7 cellular contexts compared by ENCODE assay signal in genomic region chr12:123388948-123389559, GRCh38. TPM values are rescaled to one million over a fixed set of nuclear protein-coding genes. Genes with fewer than 3 reads are reported as not detected.
DNase-seq lines count a peak whose midpoint lies in the region; ATAC-seq, FAIRE-seq and TF ChIP-seq lines count a peak whose summit lies in the region.

No MANE protein-coding gene starts in this region.

- H3K4me3 ChIP-seq in HL-60 (replicated peaks; ENCODE audit: insufficient read depth, low read length) = peak overlapping the region; percentile 64
- H3K4me3 ChIP-seq in esophagus muscularis mucosa = peak overlapping the region; percentile 77 to 88 (median 77)
- H3K4me3 ChIP-seq in skeletal muscle cell (ENCODE audit: low read depth, low read length) = peak overlapping the region; percentile 66

- ATAC-seq in GM18867 (IDR thresholded peaks at IDR 0.05; ENCODE audit: unreplicated experiment) = peak; percentile 20

- intact Hi-C loops in esophagus muscularis mucosa (cut with DNase I) = no loop called here

- DNase-seq in HL-60 (ENCODE audit: low read depth in 1 of 2, low spot score in 1 of 2) = no peak
- no peak for DNase-seq in esophagus muscularis mucosa (ENCODE audit: extremely low spot score)
- no peak for DNase-seq in skeletal muscle cell (ENCODE audit: low read depth)
- DNase-seq in NCI-H2196 (lab: John Stamatoyannopoulos, UW; ENCODE audit: unreplicated experiment) = no peak
- DNase-seq in GM19239 (ENCODE audit: insufficient read length, low spot score) = no peak
- no peak for DNase-seq in RKO (ENCODE audit: low spot score)

- WGBS in esophagus muscularis mucosa = no CpG with 5 or more reads among the region's 102 CpGs

- H3K4me1 ChIP-seq in esophagus muscularis mucosa = peaks cover 46 to 73% (median 69%) of the 10 kb centered on the region in 4 donors

- no peak for TF ChIP-seq EP300 in esophagus muscularis mucosa (IDR thresholded peaks at IDR 0.05)

- no peak for FAIRE-seq in GM19239 (lab: Jason Lieb, UNC)

- no peaks in the 10 kb centered on the region for H3K27me3 ChIP-seq in HL-60 (ENCODE audit: insufficient read depth, poor library complexity, severe bottlenecking)
- no peaks in the 10 kb centered on the region for H3K27me3 ChIP-seq in esophagus muscularis mucosa

- no peak for TF ChIP-seq POLR2A in esophagus muscularis mucosa (IDR thresholded peaks at IDR 0.05; ENCODE audit: low read depth)

- H3K27ac ChIP-seq in HL-60 (replicated peaks) = no peak overlapping the region
- H3K27ac ChIP-seq in esophagus muscularis mucosa (replicated peaks in 1 of 4) = peak overlapping the region; percentile 89 to 96 (median 92)

- H3K36me3 ChIP-seq in esophagus muscularis mucosa = peaks cover 20 to 35% (median 29%) of the 10 kb centered on the region in 4 donors

- TF ChIP-seq CTCF in HL-60 (IDR thresholded peaks at IDR 0.05; ENCODE audit: insufficient read depth, low read length) = no peak
- TF ChIP-seq CTCF in esophagus muscularis mucosa (IDR thresholded peaks at IDR 0.05) = no peak

- no peaks in the 10 kb centered on the region for H3K9me3 ChIP-seq in esophagus muscularis mucosa

RNA-seq across cellular contexts. Expression of gene KMT5A, which starts 5.1 kb away (rescaled TPM):
- total RNA-seq in esophagus muscularis mucosa = 100 to 1,000 TPM in 1 of 4 donors, 10 to 100 TPM in 3; 49.4 to 106 (median 70.2) TPM

RNA-seq across cellular contexts. Expression of gene SBNO1, which starts 24.4 kb away (rescaled TPM):
- total RNA-seq in esophagus muscularis mucosa = 10 to 100 TPM; 26.7 to 31.8 (median 29.9) TPM

RNA-seq across cellular contexts. Expression of gene RILPL2, which starts 47.4 kb away (rescaled TPM):
- 1 to 10 TPM; 5.4 to 7.6 (median 5.8) TPM for total RNA-seq in esophagus muscularis mucosa
